In the genomic region with DNA sequence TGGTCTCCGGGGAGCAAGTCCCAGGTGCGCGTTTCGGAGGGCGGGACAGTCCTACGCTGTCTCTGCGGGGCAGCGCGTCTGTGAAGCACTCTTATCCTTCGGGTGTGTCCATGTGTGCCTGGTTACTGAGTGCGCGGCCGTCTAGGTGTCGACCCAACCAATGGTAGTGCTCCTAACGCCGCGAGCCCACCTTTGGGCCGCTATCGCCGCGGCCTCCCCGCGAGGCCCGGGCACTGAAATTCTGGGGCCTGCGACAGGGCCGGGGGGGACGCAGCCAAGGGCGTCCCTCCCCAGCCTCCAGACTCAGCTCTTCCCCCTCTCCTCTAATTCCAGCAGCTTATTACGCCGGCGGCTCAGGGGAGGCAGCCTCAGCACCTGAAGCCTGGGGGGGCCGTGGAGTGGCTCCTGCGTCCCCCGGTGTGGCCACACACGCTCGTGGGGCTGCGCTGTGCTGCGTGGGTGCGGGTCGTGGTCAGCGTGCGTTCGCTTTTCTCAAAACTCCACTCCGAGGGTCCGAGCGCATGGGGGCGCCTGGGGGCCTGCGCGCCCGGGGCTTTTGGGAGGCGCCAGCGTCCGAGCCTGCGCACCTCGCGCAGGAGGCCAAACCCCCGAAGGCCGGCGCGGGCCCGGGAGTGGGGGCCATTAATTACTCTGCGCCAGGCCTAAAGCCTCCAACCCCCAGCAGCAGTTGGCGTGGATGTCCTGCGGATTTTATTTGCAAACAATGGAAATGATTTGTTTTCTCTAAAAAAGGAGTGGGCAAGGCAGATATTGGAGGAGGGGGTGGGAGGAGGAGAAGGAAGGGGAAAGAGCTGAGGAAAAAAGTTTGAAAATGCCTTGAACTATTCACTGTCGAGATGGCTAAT, we compare ENCODE assay signal across 9 cellular contexts. TPM values are rescaled to one million over a fixed set of nuclear protein-coding genes. Genes with fewer than 3 reads are reported as not detected.
DNase-seq lines count a peak whose midpoint lies in the region; ATAC-seq and TF ChIP-seq lines count a peak whose summit lies in the region.
"Had no signal": no experiment of that assay in that cellular context is flagged by ENCODE, and none has a peak within 500 bp of the region (broad histone marks: within the 10 kb centered on the region; RNA-seq: fewer than 3 reads in every experiment).

No MANE protein-coding gene starts in this region.

- DNase-seq in NCI-H226 (peak; percentile 24), endothelial cell (ENCODE audit: low spot score) (peak; percentile 56), nephron progenitor cell (peak; percentile 76), AG20443 (ENCODE audit: low spot score) (no peak), GM19238 (ENCODE audit: insufficient read length, low spot score) (no peak), HPDE6-E6E7 (ENCODE audit: extremely low spot score) (no peak)

- H3K27ac Mint-ChIP-seq in endothelial cell (ENCODE audit: unreplicated experiment) = peak overlapping the region; percentile 76
- H3K27ac Mint-ChIP-seq in nephron progenitor cell = peak overlapping the region; percentile 99
- H3K27ac Mint-ChIP-seq: memory B cell had no signal

- peak; percentile 34 for TF ChIP-seq POLR2A in GM19099 (IDR thresholded peaks at IDR 0.05; ENCODE audit: extremely low read depth, insufficient read length, low read depth)

- H3K4me3 Mint-ChIP-seq in endothelial cell (ENCODE audit: unreplicated experiment) (peak overlapping the region; percentile 94), nephron progenitor cell (peak overlapping the region; percentile 98)
- H3K4me3 Mint-ChIP-seq: memory B cell had no signal

- H3K9me3 Mint-ChIP-seq in endothelial cell (ENCODE audit: unreplicated experiment) = no peaks in the 10 kb centered on the region
- no peaks in the 10 kb centered on the region for H3K9me3 Mint-ChIP-seq in nephron progenitor cell

- H3K4me1 Mint-ChIP-seq in endothelial cell (ENCODE audit: unreplicated experiment) = peaks cover 26% of the 10 kb centered on the region
- peaks cover 34% of the 10 kb centered on the region for H3K4me1 Mint-ChIP-seq in nephron progenitor cell

- ATAC-seq in HG03571 (IDR thresholded peaks at IDR 0.05; ENCODE audit: unreplicated experiment) = no peak

- TF ChIP-seq CTCF in endothelial cell (IDR thresholded peaks at IDR 0.05; ENCODE audit: unreplicated experiment) (no peak), nephron progenitor cell (IDR thresholded peaks at IDR 0.05) (no peak)

- H3K36me3 Mint-ChIP-seq in endothelial cell (ENCODE audit: low read depth, unreplicated experiment) (no peaks in the 10 kb centered on the region), nephron progenitor cell (ENCODE audit: low read depth) (peaks cover 7% of the 10 kb centered on the region)

- H3K27me3 Mint-ChIP-seq in endothelial cell (ENCODE audit: unreplicated experiment) (peaks cover 24% of the 10 kb centered on the region), nephron progenitor cell (ENCODE audit: low read depth, poor library complexity) (no peaks in the 10 kb centered on the region)

RNA-seq across cellular contexts. Expression of gene ZNF503, which starts 3.0 kb away (rescaled TPM):
- total RNA-seq in endothelial cell (ENCODE audit: unreplicated experiment) = 8.9 TPM

RNA-seq across cellular contexts. Expression of gene LRMDA, which starts 26.9 kb away (rescaled TPM):
- 19.4 TPM for total RNA-seq in endothelial cell (ENCODE audit: unreplicated experiment)

Comparison
In these comparisons a context has a peak if more than half of its experiments do, and no peak if none do; other contexts are left out.
1. DNase-seq: peak in NCI-H226 (single experiment), endothelial cell (single experiment) and nephron progenitor cell (single experiment); none in AG20443 (single experiment), GM19238 (single experiment) and HPDE6-E6E7 (single experiment).